ENCODE assay signal across 8 cellular contexts in genomic region chrX:130109429-130110378, GRCh38. TPM values are rescaled to one million over a fixed set of nuclear protein-coding genes. Genes with fewer than 3 reads are reported as not detected.
DNase-seq lines count a peak whose midpoint lies in the region; ATAC-seq, FAIRE-seq and TF ChIP-seq lines count a peak whose summit lies in the region.

No MANE protein-coding gene starts in this region.

- peak overlapping the region; percentile 92 for H3K27ac Mint-ChIP-seq in activated CD4-positive, alpha-beta memory T cell treated with anti-CD3 and anti-CD28 coated beads for 36 hours

- peaks cover 19% of the 10 kb centered on the region for H3K27me3 ChIP-seq in cardiac muscle cell
- peaks cover 0 to 8% (median 7%) of the 10 kb centered on the region in 3 donors for H3K27me3 ChIP-seq in gastrocnemius medialis

- no peaks in the 10 kb centered on the region for H3K9me3 Mint-ChIP-seq in activated CD4-positive, alpha-beta memory T cell treated with anti-CD3 and anti-CD28 coated beads for 36 hours

- no peaks in the 10 kb centered on the region for H3K9me3 ChIP-seq in cardiac muscle cell (ENCODE audit: low read depth)
- H3K9me3 ChIP-seq in gastrocnemius medialis, result no peaks in the 10 kb centered on the region

- intact Hi-C loops in activated CD4-positive, alpha-beta memory T cell treated with anti-CD3 and anti-CD28 coated beads for 36 hours (cut with micrococcal nuclease), result loop anchor here (1.0 to 2.0 kb wide), 3 partner anchors 17 to 61 kb away; partner anchors contain the start of gene RAB33A
- intact Hi-C loops in gastrocnemius medialis (cut with DNase I; ENCODE audit: low total_unique reads), result loop anchor here (2.0 kb wide), 1 partner anchor 55 kb away; the partner anchor contains the start of gene AIFM1

- peak overlapping the region; percentile 92 for H3K4me3 Mint-ChIP-seq in activated CD4-positive, alpha-beta memory T cell treated with anti-CD3 and anti-CD28 coated beads for 36 hours

- H3K4me1 ChIP-seq in cardiac muscle cell (ENCODE audit: low read depth) (no peaks in the 10 kb centered on the region), gastrocnemius medialis (no peaks in the 10 kb centered on the region)

- CTCF ChIA-PET in activated CD4-positive, alpha-beta memory T cell treated with anti-CD3 and anti-CD28 coated beads for 36 hours (lab: Charles Lee), result interaction anchor here (1.0 to 5.7 kb wide), 3 partner anchors 10 to 83 kb away, joined by 3 to 42 read pairs (median 3); no protein-coding TSS in a partner anchor

- H3K36me3 ChIP-seq in cardiac muscle cell (no peaks in the 10 kb centered on the region), gastrocnemius medialis (no peaks in the 10 kb centered on the region)

- H3K4me1 Mint-ChIP-seq in activated CD4-positive, alpha-beta memory T cell treated with anti-CD3 and anti-CD28 coated beads for 36 hours (ENCODE audit: low read depth), result peaks cover 42% of the 10 kb centered on the region

- peak; percentile 23 for DNase-seq in activated CD4-positive, alpha-beta memory T cell treated with anti-CD3 and anti-CD28 coated beads for 36 hours
- DNase-seq in cardiac muscle cell (ENCODE audit: low read depth in 1 of 2, low spot score in 1 of 2) (no peak), gastrocnemius medialis (no peak), frontal cortex (ENCODE audit: low spot score in 2 of 2) (no peak), GM19240 (ENCODE audit: insufficient read length, low spot score) (no peak)

- no peak for FAIRE-seq in frontal cortex (lab: Jason Lieb, UNC)

- H3K4me3 ChIP-seq in GM08714 (ENCODE audit: low read length), result peak overlapping the region; percentile 81; the same call in 1 of the 2 replicates
- H3K4me3 ChIP-seq in cardiac muscle cell, result peak overlapping the region; percentile 22
- H3K4me3 ChIP-seq in gastrocnemius medialis, result peak overlapping the region; percentile 47 to 57 (median 54)

- no peaks in the 10 kb centered on the region for H3K27me3 Mint-ChIP-seq in activated CD4-positive, alpha-beta memory T cell treated with anti-CD3 and anti-CD28 coated beads for 36 hours

- in situ Hi-C loops in gastrocnemius medialis (cut with MboI; ENCODE audit: low sequenced_read_pairs in 4 of 4), result no loop called here

- TF ChIP-seq CTCF in cardiac muscle cell (IDR thresholded peaks at IDR 0.05; ENCODE audit: low read depth, low read length), result no peak
- no peak for TF ChIP-seq CTCF in gastrocnemius medialis (IDR thresholded peaks at IDR 0.05 in 4 of 5, conservative IDR thresholded peaks at IDR 0.05 in 1 of 5)

- POLR2A ChIA-PET in activated CD4-positive, alpha-beta memory T cell treated with anti-CD3 and anti-CD28 coated beads for 36 hours (lab: Charles Lee), result interaction anchor here (1.0 to 1.5 kb wide), 5 partner anchors 11 to 61 kb away, joined by 3 to 5 read pairs (median 4); no protein-coding TSS in a partner anchor

- TF ChIP-seq POLR2A in gastrocnemius medialis (IDR thresholded peaks at IDR 0.05), result no peak

- H3K27ac ChIP-seq in cardiac muscle cell (no peak overlapping the region), gastrocnemius medialis (peak overlapping the region; percentile 60 to 78 (median 74))

- ATAC-seq in HG03039 (IDR thresholded peaks at IDR 0.05; ENCODE audit: unreplicated experiment), result peak; percentile 11
- peak; percentile 6 to 25 for ATAC-seq in gastrocnemius medialis
- no peak for ATAC-seq in GM21367 (IDR thresholded peaks at IDR 0.05; ENCODE audit: unreplicated experiment)

- H3K36me3 Mint-ChIP-seq in activated CD4-positive, alpha-beta memory T cell treated with anti-CD3 and anti-CD28 coated beads for 36 hours, result peaks cover 3% of the 10 kb centered on the region

RNA-seq across cellular contexts. Expression of gene ELF4, which starts 0.6 kb away (rescaled TPM):
- total RNA-seq in activated CD4-positive, alpha-beta memory T cell treated with anti-CD3 and anti-CD28 coated beads for 36 hours, result 10 to 100 TPM; 28.0 to 28.2 TPM
- total RNA-seq in cardiac muscle cell (1.8 and 1.9 TPM in 2 replicates), gastrocnemius medialis (1 to 10 TPM in 3 of 4 donors, under 1 TPM in 1; 0.70 to 2.3 (median 1.4) TPM), frontal cortex (0.41 TPM)
- 0.88 and 1.3 TPM in 2 replicates for polyA plus RNA-seq in cardiac muscle cell

RNA-seq across cellular contexts. Expression of gene AIFM1, which starts 55.9 kb away (rescaled TPM):
- total RNA-seq in activated CD4-positive, alpha-beta memory T cell treated with anti-CD3 and anti-CD28 coated beads for 36 hours, result 10 to 100 TPM; 60.9 to 61.2 TPM
- total RNA-seq in cardiac muscle cell (53.6 and 69.0 TPM in 2 replicates), gastrocnemius medialis (10 to 100 TPM; 18.9 to 50.1 (median 30.0) TPM), frontal cortex (11.4 TPM)
- polyA plus RNA-seq in cardiac muscle cell, result 126 and 184 TPM in 2 replicates

Comparison
In these comparisons a context has a peak if more than half of its experiments do, and no peak if none do; other contexts are left out.
1. H3K4me3 ChIP-seq: peak in every context shown above with its lines; median percentile 81 in GM08714; 54 in gastrocnemius medialis; 22 in cardiac muscle cell.